8 cellular contexts compared by ENCODE assay signal in genomic region chr16:3134338-3135119, GRCh38. TPM values are rescaled to one million over a fixed set of nuclear protein-coding genes. Genes with fewer than 3 reads are reported as not detected.
DNase-seq lines count a peak whose midpoint lies in the region; TF ChIP-seq lines count a peak whose summit lies in the region.

TSS of gene ZNF213 (plus strand) at chr16:3135029. CDS start at chr16:3137281, 2,252 bp downstream.

- no peak for TF ChIP-seq CTCF in HFFc6 (IDR thresholded peaks at IDR 0.05)
- TF ChIP-seq CTCF in NB4 (IDR thresholded peaks at IDR 0.05; ENCODE audit: low read depth, low read length) = no peak

- CTCF ChIA-PET in activated naive CD4-positive, alpha-beta T cell treated with anti-CD3 and anti-CD28 coated beads for 36 hours (lab: Charles Lee) = interaction anchor here (0.7 to 11.4 kb wide), 15 partner anchors 10 to 248 kb away, joined by 3 to 187 read pairs (median 4); partner anchors contain the start of gene IL32

- peak; percentile 95 for DNase-seq in GM03348 (ENCODE audit: low spot score)
- DNase-seq in HFFc6 = peak; percentile 98
- DNase-seq in NB4 (ENCODE audit: low read depth) = peak; percentile 99
- DNase-seq in SK-N-DZ (ENCODE audit: low spot score) = peak; percentile 98
- peak; percentile 97 for DNase-seq in activated naive CD4-positive, alpha-beta T cell treated with anti-CD3 and anti-CD28 coated beads for 36 hours
- DNase-seq in germinal center (ENCODE audit: low spot score) = peak; percentile 93
- peak; percentile 89 for DNase-seq in non-pigmented ciliary epithelial cell (ENCODE audit: low read depth)
- DNase-seq in superior temporal gyrus (ENCODE audit: extremely low spot score) = peak; percentile 99

- H3K36me3 Mint-ChIP-seq in HFFc6 (ENCODE audit: low read depth) = peaks cover 10% of the 10 kb centered on the region; the same call in 1 of the 2 replicates
- H3K36me3 Mint-ChIP-seq in activated naive CD4-positive, alpha-beta T cell treated with anti-CD3 and anti-CD28 coated beads for 36 hours (ENCODE audit: low read depth) = peaks cover 9% of the 10 kb centered on the region

- H3K4me1 Mint-ChIP-seq in HFFc6 (ENCODE audit: low read depth) = peaks cover 25% of the 10 kb centered on the region
- H3K4me1 Mint-ChIP-seq in activated naive CD4-positive, alpha-beta T cell treated with anti-CD3 and anti-CD28 coated beads for 36 hours (ENCODE audit: low read depth) = peaks cover 32% of the 10 kb centered on the region

- peak within 1 kb of the TSS; percentile 96 for H3K27ac Mint-ChIP-seq in HFFc6
- peak within 1 kb of the TSS; percentile 91 for H3K27ac Mint-ChIP-seq in activated naive CD4-positive, alpha-beta T cell treated with anti-CD3 and anti-CD28 coated beads for 36 hours

- no peaks in the 10 kb centered on the region for H3K9me3 Mint-ChIP-seq in HFFc6
- H3K9me3 Mint-ChIP-seq in activated naive CD4-positive, alpha-beta T cell treated with anti-CD3 and anti-CD28 coated beads for 36 hours = no peaks in the 10 kb centered on the region

- H3K4me3 ChIP-seq in NB4 (ENCODE audit: low read depth, low read length) = peak within 1 kb of the TSS; percentile 98

- TF ChIP-seq POLR2A in NB4 (IDR thresholded peaks at IDR 0.05; ENCODE audit: extremely low read depth, insufficient read length) = peak; percentile 67

- intact Hi-C loops in activated naive CD4-positive, alpha-beta T cell treated with anti-CD3 and anti-CD28 coated beads for 36 hours (cut with micrococcal nuclease) = loop anchor here (1.0 kb wide), 4 partner anchors 10 to 267 kb away; partner anchors contain the start of genes ZNF174 and ZSCAN32

- H3K4me3 Mint-ChIP-seq in HFFc6 = peak within 1 kb of the TSS; percentile 99
- H3K4me3 Mint-ChIP-seq in activated naive CD4-positive, alpha-beta T cell treated with anti-CD3 and anti-CD28 coated beads for 36 hours = peak within 1 kb of the TSS; percentile 99

- peaks cover 2% of the 10 kb centered on the region; the same call in 1 of the 2 replicates for H3K27me3 Mint-ChIP-seq in HFFc6 (ENCODE audit: insufficient read depth)
- no peaks in the 10 kb centered on the region for H3K27me3 Mint-ChIP-seq in activated naive CD4-positive, alpha-beta T cell treated with anti-CD3 and anti-CD28 coated beads for 36 hours (ENCODE audit: low read depth)

RNA-seq across cellular contexts. Expression of gene ZNF213, which starts in this region (rescaled TPM):
- 1 to 10 TPM; 5.9 to 7.3 (median 6.9) TPM for total RNA-seq in HFFc6 (2021; fragmentation: NEBNext Ultra II Directional; extraction: Animal tissue kit (Norgen Biotek cat#: 25700))
- 6.1 and 7.0 TPM in 2 replicates for polyA plus RNA-seq in SK-N-DZ (2014; cell fraction: cytosol; rRNA removed)
- 7.0 and 9.3 TPM in 2 replicates for polyA plus RNA-seq in SK-N-DZ (2014; cell fraction: nucleus; rRNA removed)
- 1 to 10 TPM; 6.1 to 6.5 TPM for total RNA-seq in activated naive CD4-positive, alpha-beta T cell treated with anti-CD3 and anti-CD28 coated beads for 36 hours

Comparison
In these comparisons a context has a peak if more than half of its experiments do, and no peak if none do; other contexts are left out.
1. Peak in every context shown above with its lines: DNase-seq and H3K4me3 ChIP-seq.